1 cellular context compared by ENCODE assay signal in genomic region chr11:15186146-15186545, GRCh38.
TF ChIP-seq lines count a peak whose summit lies in the region.

No MANE protein-coding gene starts in this region.

TF ChIP-seq in IMR-90, 13 proteins besides CTCF, POLR2A, EP300 and RAD21 (continued from another document):
- no peak for TF ChIP-seq ELK1 (IDR thresholded peaks at IDR 0.05; ENCODE audit: borderline replicate concordance, low read depth, low read length)
- TF ChIP-seq MXI1 (IDR thresholded peaks at IDR 0.05; ENCODE audit: borderline replicate concordance, low read depth, low read length), result no peak
- TF ChIP-seq SMC3 (IDR thresholded peaks at IDR 0.05; ENCODE audit: low read depth, low read length), result no peak
- TF ChIP-seq BHLHE40 (IDR thresholded peaks at IDR 0.05; ENCODE audit: low read depth, low read length), result no peak
- TF ChIP-seq RFX5 (IDR thresholded peaks at IDR 0.05; ENCODE audit: low read depth, low read length), result no peak
- no peak for TF ChIP-seq NFE2L2 (IDR thresholded peaks at IDR 0.05; ENCODE audit: low read depth, low read length)
